15 cellular contexts compared by ENCODE assay signal in the genomic region with DNA sequence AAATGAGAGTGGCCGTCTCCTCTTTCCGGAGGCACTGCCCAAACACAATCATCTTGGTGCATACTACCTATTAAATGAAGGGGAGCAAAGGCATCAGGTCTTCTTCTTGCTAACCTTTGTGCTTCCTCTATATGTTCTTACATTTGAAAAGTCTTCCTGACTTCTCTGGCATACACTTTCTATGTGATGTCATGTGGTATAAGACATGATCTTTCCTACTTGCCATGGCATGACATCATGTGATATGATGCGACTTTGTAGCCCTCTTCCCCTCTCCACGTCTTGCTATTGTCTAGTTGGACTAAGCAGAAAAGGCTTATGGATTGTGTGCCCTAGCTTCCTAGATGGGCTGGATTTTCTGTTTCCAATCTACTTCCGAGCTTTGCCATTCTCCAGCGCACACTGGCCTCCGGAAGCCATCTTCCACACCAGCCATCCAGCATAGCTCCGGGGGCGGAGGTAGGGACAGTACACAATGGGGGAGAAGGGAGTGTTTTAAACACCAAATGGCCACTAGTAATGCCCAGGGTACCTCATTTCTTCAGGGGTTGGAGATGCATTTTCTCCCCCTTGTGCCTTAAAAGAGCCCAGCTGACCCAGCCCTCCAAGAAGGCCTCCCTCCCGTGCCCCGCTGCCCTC. TPM values are rescaled to one million over a fixed set of nuclear protein-coding genes. Genes with fewer than 3 reads are reported as not detected.
DNase-seq lines count a peak whose midpoint lies in the region; ATAC-seq, FAIRE-seq and TF ChIP-seq lines count a peak whose summit lies in the region.
"Had no signal": no experiment of that assay in that cellular context is flagged by ENCODE, and none has a peak within 500 bp of the region (broad histone marks: within the 10 kb centered on the region; RNA-seq: fewer than 3 reads in every experiment).

No MANE protein-coding gene starts in this region.

- H3K9me3 Mint-ChIP-seq in WTC11: no peaks in the 10 kb centered on the region

- DNase-seq in WTC11 (ENCODE audit: low spot score) (no peak), left lung (no peak), upper lobe of right lung (no peak), activated T-cell treated with anti-CD3 and anti-CD28 coated beads for 4 hours (no peak), GM12892 (ENCODE audit: insufficient read length) (no peak), NCI-H345 treated with DMSO at 0.1 percent for 48 hours (lab: John Stamatoyannopoulos, UW; ENCODE audit: unreplicated experiment) (no peak)
- DNase-seq: ACHN; CD4-positive, alpha-beta memory T cell; NCI-H1436 treated with DMSO at 0.1 percent for 48 hours; NCI-H2029 treated with DMSO at 0.1 percent for 48 hours; NCI-H524 had no signal

- peaks cover 17% of the 10 kb centered on the region for H3K27me3 Mint-ChIP-seq in WTC11 (ENCODE audit: low read depth)
- H3K27me3 Mint-ChIP-seq: B cell; CD4-positive, alpha-beta memory T cell had no signal

- H3K36me3 ChIP-seq in left lung (no peaks in the 10 kb centered on the region), parathyroid adenoma (ENCODE audit: control insufficient read depth, insufficient read depth, low read length) (no peaks in the 10 kb centered on the region), upper lobe of right lung (no peaks in the 10 kb centered on the region)

- H3K4me3 ChIP-seq in left lung (no peak overlapping the region), parathyroid adenoma (ENCODE audit: low read depth, low read length) (no peak overlapping the region), upper lobe of right lung (no peak overlapping the region)
- H3K4me3 ChIP-seq: GM23248 had no signal

- no peak for TF ChIP-seq CTCF in WTC11 (IDR thresholded peaks at IDR 0.05)
- no peak for TF ChIP-seq CTCF in left lung (IDR thresholded peaks at IDR 0.05)
- no peak for TF ChIP-seq CTCF in parathyroid adenoma (IDR thresholded peaks at IDR 0.05)
- no peak for TF ChIP-seq CTCF in upper lobe of right lung (IDR thresholded peaks at IDR 0.05)

- no peak for FAIRE-seq in GM12892 (lab: Jason Lieb, UNC)

- H3K27me3 ChIP-seq in left lung (no peaks in the 10 kb centered on the region), parathyroid adenoma (ENCODE audit: control insufficient read depth, insufficient read depth, low read length) (no peaks in the 10 kb centered on the region), upper lobe of right lung (no peaks in the 10 kb centered on the region)

- H3K4me2 ChIP-seq in parathyroid adenoma (ENCODE audit: low read length): no peak overlapping the region
- H3K4me2 ChIP-seq: KMS-11 had no signal

- peaks cover 6% of the 10 kb centered on the region for H3K4me1 Mint-ChIP-seq in WTC11

- H2AFZ ChIP-seq in parathyroid adenoma: peak overlapping the region; percentile 19
- H2AFZ ChIP-seq: GM23248 had no signal

- H3K9me3 ChIP-seq in left lung (no peaks in the 10 kb centered on the region), parathyroid adenoma (ENCODE audit: control insufficient read depth, low read length) (no peaks in the 10 kb centered on the region), upper lobe of right lung (no peaks in the 10 kb centered on the region)

- H3K9ac ChIP-seq in parathyroid adenoma: no peak overlapping the region
- H3K9ac ChIP-seq: GM23248, KMS-11 had no signal

- no peak overlapping the region for H3K27ac Mint-ChIP-seq in WTC11
- H3K27ac Mint-ChIP-seq: B cell had no signal

- H3K36me3 Mint-ChIP-seq in WTC11: no peaks in the 10 kb centered on the region

- no peak overlapping the region for H3K4me3 Mint-ChIP-seq in WTC11
- H3K4me3 Mint-ChIP-seq: B cell; CD4-positive, alpha-beta memory T cell had no signal

- CTCF ChIA-PET in WTC11 (lab: Charles Lee): interaction anchor here (0.8 to 2.1 kb wide), 30 partner anchors 9 to 1046 kb away, joined by 3 to 24 read pairs (median 4); partner anchors contain the start of gene NEDD9

- POLR2A ChIA-PET in WTC11 (lab: Charles Lee): interaction anchor here (1.6 to 2.1 kb wide), 2 partner anchors 9 to 36 kb away, joined by 8 to 10 read pairs; partner anchors contain the start of gene NEDD9

- H3K4me1 ChIP-seq in left lung (peaks cover 6 to 13% of the 10 kb centered on the region in 2 donors), parathyroid adenoma (no peaks in the 10 kb centered on the region), upper lobe of right lung (peaks cover 14% of the 10 kb centered on the region)

- no peak for TF ChIP-seq POLR2A in GM12892 (IDR thresholded peaks at IDR 0.05; ENCODE audit: low read depth, low read length)

- H3K27ac ChIP-seq in left lung (peak overlapping the region in 1 of 2 donors; percentile 14), parathyroid adenoma (no peak overlapping the region), upper lobe of right lung (peak overlapping the region; percentile 8)
- H3K27ac ChIP-seq: GM23248, KMS-11 had no signal

- no peaks in the 10 kb centered on the region for H3K79me2 ChIP-seq in parathyroid adenoma

- intact Hi-C loops in left lung (cut with DNase I): no loop called here
- intact Hi-C loops in upper lobe of right lung (cut with DNase I): no loop called here

- ATAC-seq in WTC11: peak; percentile 43
- peak; percentile 7 for ATAC-seq in left lung
- no peak for ATAC-seq in upper lobe of right lung

TF ChIP-seq in WTC11, 78 proteins besides CTCF, POLR2A, EP300 and RAD21 (continues in another document):
- no peak for TF ChIP-seq MAX (CRISPR knock-in tag; IDR thresholded peaks at IDR 0.05)
- no peak for TF ChIP-seq FOXP4 (CRISPR knock-in tag; IDR thresholded peaks at IDR 0.05)
- 0 out of 2 replicates have a peak, but pooled peaks have one; percentile 46 for TF ChIP-seq ZBTB21 (CRISPR knock-in tag; IDR thresholded peaks at IDR 0.05; ENCODE audit: borderline replicate concordance)
- no peak for TF ChIP-seq AFF4 (CRISPR knock-in tag; IDR thresholded peaks at IDR 0.05; ENCODE audit: borderline replicate concordance)
- TF ChIP-seq, protein P1, sequence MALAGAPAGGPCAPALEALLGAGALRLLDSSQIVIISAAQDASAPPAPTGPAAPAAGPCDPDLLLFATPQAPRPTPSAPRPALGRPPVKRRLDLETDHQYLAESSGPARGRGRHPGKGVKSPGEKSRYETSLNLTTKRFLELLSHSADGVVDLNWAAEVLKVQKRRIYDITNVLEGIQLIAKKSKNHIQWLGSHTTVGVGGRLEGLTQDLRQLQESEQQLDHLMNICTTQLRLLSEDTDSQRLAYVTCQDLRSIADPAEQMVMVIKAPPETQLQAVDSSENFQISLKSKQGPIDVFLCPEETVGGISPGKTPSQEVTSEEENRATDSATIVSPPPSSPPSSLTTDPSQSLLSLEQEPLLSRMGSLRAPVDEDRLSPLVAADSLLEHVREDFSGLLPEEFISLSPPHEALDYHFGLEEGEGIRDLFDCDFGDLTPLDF (CRISPR knock-in tag; IDR thresholded peaks at IDR 0.05): no peak
- TF ChIP-seq E2F4 (CRISPR knock-in tag; IDR thresholded peaks at IDR 0.05; ENCODE audit: borderline replicate concordance, low read depth): no peak

RNA-seq across cellular contexts. Expression of gene NEDD9, which starts 8.8 kb away (rescaled TPM):
- total RNA-seq in WTC11 (2021) (7.0 to 9.8 TPM (median 8.3 TPM) in 3 replicates), left lung (100 to 1,000 TPM; 101 to 193 TPM), upper lobe of right lung (194 TPM)
- polyA plus RNA-seq in GM12892 (2012; ENCODE audit: missing spikeins): 21.0 TPM
